8 cellular contexts compared by ENCODE assay signal in genomic region chr14:20332946-20333782, GRCh38. TPM values are rescaled to one million over a fixed set of nuclear protein-coding genes. Genes with fewer than 3 reads are reported as not detected.
A peak's percentile ranks its signal among the peaks of the same experiment; 100 is the strongest.
DNase-seq lines count a peak whose midpoint lies in the region; ATAC-seq and TF ChIP-seq lines count a peak whose summit lies in the region.

TSS of gene CCNB1IP1 (minus strand) at chr14:20333279. CDS start at chr14:20316523, 16,756 bp downstream.

- in situ Hi-C loops in GM23248 (cut with MboI) = no loop called here

- H3K4me2 ChIP-seq in GM23248 (ENCODE audit: unreplicated experiment) = peak within 1 kb of the TSS; percentile 93

- intact Hi-C loops in natural killer cell (cut with micrococcal nuclease) = loop anchor here (1.0 kb wide), 1 partner anchor 10 kb away; the partner anchor contains the start of gene PARP2

- peaks cover 6% of the 10 kb centered on the region; the same call in 1 of the 2 replicates for H3K4me1 ChIP-seq in GM23248 (ENCODE audit: insufficient read depth)
- H3K4me1 ChIP-seq in thoracic aorta (ENCODE audit: control insufficient read depth in 1 of 2, low read depth in 2 of 2) = peaks cover 8 to 32% of the 10 kb centered on the region in 2 donors

- no peaks in the 10 kb centered on the region for H3K9me3 Mint-ChIP-seq in natural killer cell

- H3K27me3 Mint-ChIP-seq in natural killer cell (ENCODE audit: low read depth in 2 of 2) = no peaks in the 10 kb centered on the region

- H3K27ac ChIP-seq in GM23248 (peak within 1 kb of the TSS; percentile 71), KOPT-K1 (ENCODE audit: low read depth, low read length, poor library complexity, severe bottlenecking) (peak within 1 kb of the TSS; percentile 62), thoracic aorta (peak within 1 kb of the TSS; percentile 88 to 97)

- DNase-seq in GDM1 (lab: John Stamatoyannopoulos, UW) (peak; percentile 68), GM23248 (peak; percentile 86), RKO (ENCODE audit: low spot score) (peak; percentile 96), fibroblast of the conjunctiva (ENCODE audit: low read depth) (peak; percentile 89), natural killer cell (peak; percentile 22), thoracic aorta (ENCODE audit: low spot score) (peak; percentile 31)
- DNase-seq in activated effector memory CD4-positive, alpha-beta T cell treated with Interleukin-2 at 50 U/mL for 16 hours = peak; percentile 15

- peak; percentile 91 to 99 (median 99) for ATAC-seq in natural killer cell
- peak; percentile 100 for ATAC-seq in thoracic aorta (ENCODE audit: insufficient number of reproducible peaks, low FRiP score, low read depth)

- H3K4me3 Mint-ChIP-seq in natural killer cell = peak within 1 kb of the TSS; percentile 94

- WGBS in GM23248 (ENCODE audit: low coverage in 1 of 2, low lambda C conversion rate in 2 of 2, missing lambda C conversion rate in 2 of 2), 2 experiments = 5 to 6% methylated on average over 17 of the region's 17 CpGs

- H4K20me1 ChIP-seq in GM23248 (ENCODE audit: insufficient read depth) = 0 out of 2 replicates have a peak, but pooled peaks cover 3% of the 10 kb centered on the region

- H3K27me3 ChIP-seq in GM23248 (replicated peaks; ENCODE audit: insufficient read depth) (no peaks in the 10 kb centered on the region), thoracic aorta (replicated peaks; ENCODE audit: insufficient read depth) (no peaks in the 10 kb centered on the region)

- H3F3A ChIP-seq in GM23248 (ENCODE audit: insufficient read depth) = peaks cover 33% of the 10 kb centered on the region

- H3K36me3 Mint-ChIP-seq in natural killer cell = no peaks in the 10 kb centered on the region

- H3K9me2 ChIP-seq in GM23248 (ENCODE audit: insufficient read depth) = no peaks in the 10 kb centered on the region

- no peaks in the 10 kb centered on the region for H3K9me3 ChIP-seq in GM23248 (ENCODE audit: low read depth)
- H3K9me3 ChIP-seq in KOPT-K1 (ENCODE audit: insufficient read depth, low read length, poor library complexity, severe bottlenecking) = no peaks in the 10 kb centered on the region
- H3K9me3 ChIP-seq in thoracic aorta = no peaks in the 10 kb centered on the region

- H3K9ac ChIP-seq in GM23248 = peak within 1 kb of the TSS; percentile 81

- H3K79me2 ChIP-seq in GM23248 (ENCODE audit: insufficient read depth) = peaks cover 48% of the 10 kb centered on the region

- H3K4me3 ChIP-seq in GM23248 (peak within 1 kb of the TSS; percentile 95), thoracic aorta (peak within 1 kb of the TSS; percentile 85)

- peak within 1 kb of the TSS; percentile 94 for H2AFZ ChIP-seq in GM23248

- 0 out of 2 replicates have a peak, but pooled peaks cover 2% of the 10 kb centered on the region for H3K36me3 ChIP-seq in GM23248 (ENCODE audit: low read depth)
- peaks cover 12% of the 10 kb centered on the region; the same call in 1 of the 2 replicates for H3K36me3 ChIP-seq in KOPT-K1 (ENCODE audit: insufficient read depth, low read length)
- no peaks in the 10 kb centered on the region for H3K36me3 ChIP-seq in thoracic aorta

- peak within 1 kb of the TSS; percentile 88 to 92 for H3K27ac Mint-ChIP-seq in natural killer cell

- TF ChIP-seq CTCF in natural killer cell (IDR thresholded peaks at IDR 0.05) = no peak
- TF ChIP-seq CTCF in thoracic aorta (IDR thresholded peaks at IDR 0.05) = no peak

- peaks cover 20 to 22% of the 10 kb centered on the region in 2 donors for H3K4me1 Mint-ChIP-seq in natural killer cell

RNA-seq across cellular contexts. Expression of gene CCNB1IP1, which starts in this region (rescaled TPM):
- 52.0 and 55.8 TPM in 2 replicates for total RNA-seq in GM23248 (2014; rRNA removed; shearing (Covaris generic))
- polyA plus RNA-seq in GM23248 (2016; fragmentation: Nextera tagmentation; extraction: Ambion mirVana) = 12.4 and 13.5 TPM in 2 replicates
- total RNA-seq in natural killer cell (10 to 100 TPM; 20.8 to 21.5 (median 21.2) TPM), thoracic aorta (10 to 100 TPM; 47.7 to 60.3 TPM)

Comparison
In these comparisons a context has a peak if more than half of its experiments do, and no peak if none do; other contexts are left out.
1. Peak in every context shown above with its lines: DNase-seq, ATAC-seq, H3K4me3 ChIP-seq and H3K27ac ChIP-seq.
2. DNase-seq: peak in every context shown above with its lines; median percentile 96 in RKO; 89 in fibroblast of the conjunctiva; 86 in GM23248; 68 in GDM1; 31 in thoracic aorta; 22 in natural killer cell; 15 in activated effector memory CD4-positive, alpha-beta T cell treated with Interleukin-2 at 50 U/mL for 16 hours.